Comparison of ENCODE assay signal across 25 cellular contexts in the genomic region with DNA sequence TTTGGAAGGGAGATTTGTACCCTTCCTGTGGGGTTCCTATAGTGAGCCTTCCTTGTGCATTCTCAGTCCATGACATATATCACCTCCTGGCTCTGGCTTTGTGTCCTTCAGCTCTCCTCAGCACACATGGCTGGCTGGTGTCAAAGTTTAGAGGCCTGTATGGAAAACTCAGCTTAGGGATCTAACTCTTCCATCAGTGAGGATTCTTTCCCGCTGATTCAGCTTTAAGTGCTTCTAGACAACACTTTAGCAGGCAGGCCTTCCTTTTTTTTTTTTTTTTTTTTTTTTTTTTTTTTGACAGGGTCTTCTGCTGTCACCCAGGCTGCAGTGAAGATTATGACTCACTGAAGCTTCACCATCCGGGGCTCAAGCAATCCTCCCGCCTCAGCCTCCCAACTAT.
DNase-seq lines count a peak whose midpoint lies in the region; ATAC-seq, FAIRE-seq and TF ChIP-seq lines count a peak whose summit lies in the region.
"Had no signal": no experiment of that assay in that cellular context is flagged by ENCODE, and none has a peak within 500 bp of the region (broad histone marks: within the 10 kb centered on the region; RNA-seq: fewer than 3 reads in every experiment).

No MANE protein-coding gene starts in this region.

- CTCF ChIA-PET in A673 (lab: Charles Lee) = no interaction called here

- intact Hi-C loops in A673 (cut with micrococcal nuclease; ENCODE audit: unreplicated experiment) = no loop called here

- peaks cover 18% of the 10 kb centered on the region for H3F3A ChIP-seq in GM23248 (ENCODE audit: insufficient read depth)
- H3F3A ChIP-seq in MM.1S (ENCODE audit: insufficient read depth, low read length) = no peaks in the 10 kb centered on the region

- H3K9me3 ChIP-seq in A673 (ENCODE audit: low read depth, low read length, poor library complexity, severe bottlenecking) (no peaks in the 10 kb centered on the region), GM23248 (ENCODE audit: low read depth) (no peaks in the 10 kb centered on the region), astrocyte (ENCODE audit: insufficient read depth, low read depth, low read length) (no peaks in the 10 kb centered on the region), mesodermal cell (ENCODE audit: control insufficient read depth, low read length) (peaks cover 7% of the 10 kb centered on the region), MM.1S (replicated peaks; ENCODE audit: insufficient read depth, low read length) (no peaks in the 10 kb centered on the region)
- H3K9me3 ChIP-seq: breast epithelium, lower lobe of right lung, neutrophil, vagina had no signal

- H3K4me1 ChIP-seq in A673 (ENCODE audit: insufficient read depth, low read length, poor library complexity, severe bottlenecking) (no peaks in the 10 kb centered on the region), GM23248 (ENCODE audit: insufficient read depth) (peaks cover 11% of the 10 kb centered on the region), astrocyte (ENCODE audit: insufficient read depth, low read length) (peaks cover 3% of the 10 kb centered on the region), mesodermal cell (ENCODE audit: control insufficient read depth, insufficient read depth, low read length, poor library complexity, severe bottlenecking) (peaks cover 8% of the 10 kb centered on the region), MM.1S (ENCODE audit: low read length) (no peaks in the 10 kb centered on the region)
- H3K4me1 ChIP-seq: breast epithelium, lower lobe of right lung, vagina had no signal

- H3K4me3 ChIP-seq in A673 (ENCODE audit: low read depth, low read length, poor library complexity, severe bottlenecking) = no peak overlapping the region
- no peak overlapping the region for H3K4me3 ChIP-seq in GM23248
- no peak overlapping the region for H3K4me3 ChIP-seq in astrocyte (ENCODE audit: insufficient read depth, low read depth, low read length)
- no peak overlapping the region for H3K4me3 ChIP-seq in mesodermal cell (ENCODE audit: extremely low read depth, insufficient read depth, low read length, poor library complexity, severe bottlenecking)
- no peak overlapping the region for H3K4me3 ChIP-seq in MM.1S (ENCODE audit: low read length)
- H3K4me3 ChIP-seq: breast epithelium, coronary artery, lower lobe of right lung, vagina had no signal

- TF ChIP-seq CTCF in A673 (conservative IDR thresholded peaks at IDR 0.05; ENCODE audit: low read depth, low read length) (no peak), astrocyte (IDR thresholded peaks at IDR 0.05; ENCODE audit: insufficient read depth, low read depth, low read length) (no peak), MM.1S (IDR thresholded peaks at IDR 0.05; ENCODE audit: low read length) (no peak)

- in situ Hi-C loops in GM23248 (cut with MboI) = no loop called here

- H3K27ac Mint-ChIP-seq in astrocyte (ENCODE audit: unreplicated experiment) = peak overlapping the region; percentile 94
- H3K27ac Mint-ChIP-seq: activated naive CD8-positive, alpha-beta T cell treated with anti-CD3 and anti-CD28 coated beads, Interleukin-2, amount 50 U/mL, for 24 hours; immature natural killer cell had no signal

- no peaks in the 10 kb centered on the region for H4K20me1 ChIP-seq in GM23248 (ENCODE audit: insufficient read depth)
- H4K20me1 ChIP-seq in astrocyte (ENCODE audit: insufficient read depth, low read length) = no peaks in the 10 kb centered on the region
- H4K20me1 ChIP-seq in MM.1S (ENCODE audit: insufficient read depth, low read length) = no peaks in the 10 kb centered on the region

- H3K36me3 Mint-ChIP-seq in astrocyte (ENCODE audit: low read depth, unreplicated experiment) = peaks cover 2% of the 10 kb centered on the region

- DNase-seq in A673 (ENCODE audit: low spot score) (peak; percentile 27), GM23248 (peak; percentile 36), astrocyte (ENCODE audit: low read depth) (no peak), MM.1S (no peak), NCI-H2081 (lab: John Stamatoyannopoulos, UW) (no peak)
- DNase-seq: activated CD4-positive, alpha-beta T cell treated with anti-CD3 and anti-CD28 coated beads for 48 hours; activated naive CD8-positive, alpha-beta T cell treated with anti-CD3 and anti-CD28 coated beads, Interleukin-2, amount 50 U/mL, for 24 hours; immature natural killer cell; lower lobe of right lung; NCI-H1092; NCI-H510A treated with DMSO at 0.1 percent for 48 hours; SHP77; stimulated activated CD4-positive, alpha-beta T cell treated with anti-CD3 and anti-CD28 coated beads, Interleukin-4, amount 100 ng/mL, for 4 hours; T-helper 1 cell had no signal

- H3K9me2 ChIP-seq in GM23248 (ENCODE audit: insufficient read depth) (no peaks in the 10 kb centered on the region), MM.1S (replicated peaks; ENCODE audit: insufficient read depth, low read length) (no peaks in the 10 kb centered on the region)

- WGBS in GM23248 (ENCODE audit: low coverage in 1 of 2, low lambda C conversion rate in 2 of 2, missing lambda C conversion rate in 2 of 2), 2 experiments = 28 to 32% methylated on average over 3 of the region's 3 CpGs
- 67% methylated on average over 1 of the region's 3 CpGs for WGBS in mesodermal cell (ENCODE audit: insufficient coverage in 2 of 2), 2 experiments

- no peak for ATAC-seq in GM19397 (IDR thresholded peaks at IDR 0.05; ENCODE audit: unreplicated experiment)
- no peak for ATAC-seq in HG03175 (IDR thresholded peaks at IDR 0.05; ENCODE audit: unreplicated experiment)
- ATAC-seq: activated naive CD8-positive, alpha-beta T cell treated with anti-CD3 and anti-CD28 coated beads, Interleukin-2, amount 50 U/mL, for 24 hours; lower lobe of right lung had no signal

- H3K9me3 Mint-ChIP-seq in astrocyte (ENCODE audit: unreplicated experiment) = peaks cover 12% of the 10 kb centered on the region

- H3K9ac ChIP-seq in GM23248 = no peak overlapping the region
- H3K9ac ChIP-seq in astrocyte (ENCODE audit: low read length) = no peak overlapping the region
- no peak overlapping the region for H3K9ac ChIP-seq in MM.1S (ENCODE audit: low read length)

- H3K79me2 ChIP-seq in GM23248 (ENCODE audit: insufficient read depth) = no peaks in the 10 kb centered on the region
- no peaks in the 10 kb centered on the region for H3K79me2 ChIP-seq in astrocyte (ENCODE audit: insufficient read depth, low read length)
- H3K79me2 ChIP-seq in MM.1S (ENCODE audit: low read length) = no peaks in the 10 kb centered on the region

- no TSS peak for BruUV-seq in A673 (replicated peaks; lab: Mats Ljungman, UMichigan)

- peaks cover 9% of the 10 kb centered on the region for H3K27me3 Mint-ChIP-seq in astrocyte (ENCODE audit: low read depth, unreplicated experiment)
- H3K27me3 Mint-ChIP-seq: activated naive CD8-positive, alpha-beta T cell treated with anti-CD3 and anti-CD28 coated beads, Interleukin-2, amount 50 U/mL, for 24 hours had no signal

- H2AFZ ChIP-seq in GM23248 (peak overlapping the region; percentile 36; the same call in 1 of the 2 replicates), astrocyte (ENCODE audit: low read depth, low read length) (no peak overlapping the region), MM.1S (ENCODE audit: low read length) (no peak overlapping the region)

- no peaks in the 10 kb centered on the region for H3K36me3 ChIP-seq in A673 (ENCODE audit: insufficient read depth, low read length, poor library complexity, severe bottlenecking)
- H3K36me3 ChIP-seq in GM23248 (ENCODE audit: low read depth) = no peaks in the 10 kb centered on the region
- H3K36me3 ChIP-seq in astrocyte (ENCODE audit: insufficient read depth, low read length) = no peaks in the 10 kb centered on the region
- H3K36me3 ChIP-seq in mesodermal cell (ENCODE audit: control insufficient read depth, insufficient read depth, low read length) = no peaks in the 10 kb centered on the region
- H3K36me3 ChIP-seq in MM.1S (replicated peaks; ENCODE audit: insufficient read depth, low read length) = no peaks in the 10 kb centered on the region
- H3K36me3 ChIP-seq: breast epithelium, lower lobe of right lung, neutrophil, vagina had no signal

- H3K27me3 ChIP-seq in A673 (replicated peaks; ENCODE audit: insufficient read depth, low read depth, low read length, poor library complexity) = no peaks in the 10 kb centered on the region
- no peaks in the 10 kb centered on the region for H3K27me3 ChIP-seq in GM23248 (replicated peaks; ENCODE audit: insufficient read depth)
- H3K27me3 ChIP-seq in astrocyte (ENCODE audit: insufficient read depth, low read length) = no peaks in the 10 kb centered on the region
- no peaks in the 10 kb centered on the region for H3K27me3 ChIP-seq in MM.1S (replicated peaks; ENCODE audit: insufficient read depth, low read length)
- H3K27me3 ChIP-seq: breast epithelium, neutrophil, vagina had no signal

- peaks cover 6% of the 10 kb centered on the region for H3K4me1 Mint-ChIP-seq in astrocyte (ENCODE audit: low read depth, unreplicated experiment)
- H3K4me1 Mint-ChIP-seq: activated naive CD8-positive, alpha-beta T cell treated with anti-CD3 and anti-CD28 coated beads, Interleukin-2, amount 50 U/mL, for 24 hours; immature natural killer cell had no signal

- no peak overlapping the region for H3K4me3 Mint-ChIP-seq in astrocyte (ENCODE audit: unreplicated experiment)
- H3K4me3 Mint-ChIP-seq: activated naive CD8-positive, alpha-beta T cell treated with anti-CD3 and anti-CD28 coated beads, Interleukin-2, amount 50 U/mL, for 24 hours; immature natural killer cell had no signal

- FAIRE-seq in astrocyte (lab: Jason Lieb, UNC) = no peak
- FAIRE-seq: A204.1, endometrium, H1 had no signal

- H3K4me2 ChIP-seq in GM23248 (ENCODE audit: unreplicated experiment) = peak overlapping the region; percentile 10
- no peak overlapping the region for H3K4me2 ChIP-seq in astrocyte (ENCODE audit: low read length)
- no peak overlapping the region for H3K4me2 ChIP-seq in MM.1S (ENCODE audit: low read depth, low read length)

- no peak overlapping the region for H3K27ac ChIP-seq in A673 (ENCODE audit: low read depth, low read length, poor library complexity, severe bottlenecking)
- peak overlapping the region; percentile 57 for H3K27ac ChIP-seq in GM23248
- no peak overlapping the region for H3K27ac ChIP-seq in astrocyte (ENCODE audit: low read depth, low read length)
- peak overlapping the region; percentile 97 for H3K27ac ChIP-seq in mesodermal cell (ENCODE audit: low read depth, low read length, severe bottlenecking)
- no peak overlapping the region for H3K27ac ChIP-seq in MM.1S (ENCODE audit: low read length)
- H3K27ac ChIP-seq: breast epithelium, C4-2B, lower lobe of right lung, neutrophil, vagina had no signal

- POLR2A ChIA-PET in A673 (lab: Charles Lee; ENCODE audit: low non-redundant PET) = no interaction called here

Comparison
In these comparisons a context has a peak if more than half of its experiments do, and no peak if none do; other contexts are left out.
1. DNase-seq: peak in A673 (single experiment) and GM23248 (single experiment); none in astrocyte (single experiment), MM.1S (single experiment) and NCI-H2081 (0 of 2).
2. H3K27ac ChIP-seq: peak in GM23248 (single experiment) and mesodermal cell (single experiment); none in A673 (single experiment), astrocyte (single experiment) and MM.1S (single experiment).